8 cellular contexts compared by ENCODE assay signal in the genomic region with DNA sequence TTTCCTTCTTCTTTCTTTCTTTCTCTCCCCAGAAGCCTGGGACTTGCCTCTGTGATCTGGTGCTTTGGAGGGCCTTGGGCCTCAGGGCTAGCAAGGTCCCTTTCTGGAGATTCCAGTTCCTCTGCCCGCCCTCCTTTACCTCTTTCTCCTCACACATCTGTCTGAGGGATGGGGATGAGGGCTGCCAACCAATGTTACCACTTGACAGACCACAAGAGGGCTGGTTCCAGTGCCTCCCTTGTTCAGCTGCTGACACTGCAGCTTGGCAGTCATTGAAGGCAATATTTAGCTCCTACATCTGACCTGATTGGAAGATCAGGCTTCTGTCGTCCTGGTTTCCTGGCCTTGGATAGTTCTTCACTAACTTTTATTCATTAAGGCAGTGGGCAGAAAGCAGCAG. TPM values are rescaled to one million over a fixed set of nuclear protein-coding genes. Genes with fewer than 3 reads are reported as not detected.
DNase-seq lines count a peak whose midpoint lies in the region; ATAC-seq and TF ChIP-seq lines count a peak whose summit lies in the region.

No MANE protein-coding gene starts in this region.

- H3K4me1 Mint-ChIP-seq in activated CD4-positive, alpha-beta T cell treated with anti-CD3 and anti-CD28 coated beads for 36 hours: peaks cover 17% of the 10 kb centered on the region
- peaks cover 17% of the 10 kb centered on the region for H3K4me1 Mint-ChIP-seq in activated naive CD8-positive, alpha-beta T cell treated with anti-CD3 and anti-CD28 coated beads for 36 hours

- H3K4me3 ChIP-seq in mesendoderm (ENCODE audit: low read length) (no peak overlapping the region), ovary (no peak overlapping the region), lower lobe of right lung (no peak overlapping the region)

- no peak overlapping the region for H3K9ac ChIP-seq in mesendoderm (ENCODE audit: low read length)

- H3K27me3 Mint-ChIP-seq in activated CD4-positive, alpha-beta T cell treated with anti-CD3 and anti-CD28 coated beads for 36 hours: peaks cover 1% of the 10 kb centered on the region
- no peaks in the 10 kb centered on the region for H3K27me3 Mint-ChIP-seq in activated naive CD8-positive, alpha-beta T cell treated with anti-CD3 and anti-CD28 coated beads for 36 hours

- POLR2A ChIA-PET in activated CD4-positive, alpha-beta T cell treated with anti-CD3 and anti-CD28 coated beads for 36 hours (lab: Charles Lee): interaction anchor here (0.6 to 0.8 kb wide), 4 partner anchors 10 to 78 kb away, joined by 3 to 4 read pairs (median 3); no protein-coding TSS in a partner anchor

- H3K4me2 ChIP-seq in mesendoderm (ENCODE audit: low read length): no peak overlapping the region

- no CpG with 5 or more reads among the region's 2 CpGs for WGBS in mesendoderm (ENCODE audit: extremely low coverage, insufficient coverage, low lambda C conversion rate)
- WGBS in ovary, 3 donors: 37 to 53% (median 40%) methylated on average over 2 of the region's 2 CpGs

- no peak for ATAC-seq in activated CD4-positive, alpha-beta T cell treated with anti-CD3 and anti-CD28 coated beads for 36 hours
- ATAC-seq in GM19023 (IDR thresholded peaks at IDR 0.05; ENCODE audit: unreplicated experiment): no peak
- ATAC-seq in lower lobe of right lung: no peak

- H3K23ac ChIP-seq in mesendoderm (ENCODE audit: low read length): no peak overlapping the region

- CTCF ChIA-PET in activated CD4-positive, alpha-beta T cell treated with anti-CD3 and anti-CD28 coated beads for 36 hours (lab: Charles Lee): interaction anchor here (0.8 to 10.9 kb wide), 5 partner anchors 35 to 184 kb away, joined by 3 to 116 read pairs (median 4); no protein-coding TSS in a partner anchor

- H3K4ac ChIP-seq in mesendoderm (ENCODE audit: low read depth, low read length): no peak overlapping the region

- no peak overlapping the region for H3K27ac Mint-ChIP-seq in activated CD4-positive, alpha-beta T cell treated with anti-CD3 and anti-CD28 coated beads for 36 hours
- H3K27ac Mint-ChIP-seq in activated naive CD8-positive, alpha-beta T cell treated with anti-CD3 and anti-CD28 coated beads for 36 hours: peak overlapping the region; percentile 10

- H3K4me3 Mint-ChIP-seq in activated CD4-positive, alpha-beta T cell treated with anti-CD3 and anti-CD28 coated beads for 36 hours: no peak overlapping the region
- H3K4me3 Mint-ChIP-seq in activated naive CD8-positive, alpha-beta T cell treated with anti-CD3 and anti-CD28 coated beads for 36 hours: no peak overlapping the region

- peaks cover 3% of the 10 kb centered on the region for H3K79me1 ChIP-seq in mesendoderm (ENCODE audit: low read length)

- H3K36me3 ChIP-seq in mesendoderm (ENCODE audit: control insufficient read depth, insufficient read depth, low read length) (no peaks in the 10 kb centered on the region), ovary (no peaks in the 10 kb centered on the region), lower lobe of right lung (no peaks in the 10 kb centered on the region)

- H2AK5ac ChIP-seq in mesendoderm (ENCODE audit: low read length): no peak overlapping the region

- H3K9me3 ChIP-seq in ovary: no peaks in the 10 kb centered on the region
- H3K9me3 ChIP-seq in lower lobe of right lung: no peaks in the 10 kb centered on the region

- H4K8ac ChIP-seq in mesendoderm (ENCODE audit: low read depth, low read length): no peak overlapping the region

- TF ChIP-seq POLR2A in ovary (IDR thresholded peaks at IDR 0.05): no peak

- H3K9me3 Mint-ChIP-seq in activated CD4-positive, alpha-beta T cell treated with anti-CD3 and anti-CD28 coated beads for 36 hours (ENCODE audit: low read depth): no peaks in the 10 kb centered on the region
- no peaks in the 10 kb centered on the region for H3K9me3 Mint-ChIP-seq in activated naive CD8-positive, alpha-beta T cell treated with anti-CD3 and anti-CD28 coated beads for 36 hours

- no peak overlapping the region for H2BK15ac ChIP-seq in mesendoderm (replicated peaks; ENCODE audit: low read depth)

- no peak overlapping the region for H3K18ac ChIP-seq in mesendoderm (ENCODE audit: low read length)

- no peak overlapping the region for H2BK120ac ChIP-seq in mesendoderm (ENCODE audit: low read depth, low read length)

- H3K4me1 ChIP-seq in mesendoderm (ENCODE audit: control insufficient read depth, low read depth, low read length): no peaks in the 10 kb centered on the region
- no peaks in the 10 kb centered on the region for H3K4me1 ChIP-seq in ovary (ENCODE audit: insufficient read depth)
- H3K4me1 ChIP-seq in lower lobe of right lung: peaks cover 7% of the 10 kb centered on the region

- no peaks in the 10 kb centered on the region for H3K27me3 ChIP-seq in mesendoderm (ENCODE audit: insufficient read depth, low read length, poor library complexity)
- no peaks in the 10 kb centered on the region for H3K27me3 ChIP-seq in ovary
- H3K27me3 ChIP-seq in lower lobe of right lung (ENCODE audit: low read depth): no peaks in the 10 kb centered on the region

- no peak overlapping the region for H2BK5ac ChIP-seq in mesendoderm (ENCODE audit: low read length)

- TF ChIP-seq CTCF in ovary (IDR thresholded peaks at IDR 0.05) (no peak), lower lobe of right lung (IDR thresholded peaks at IDR 0.05) (no peak)

- peaks cover 4% of the 10 kb centered on the region for H3K79me2 ChIP-seq in mesendoderm (ENCODE audit: control insufficient read depth, insufficient read depth, low read length)

- no peak overlapping the region for H3K56ac ChIP-seq in mesendoderm (ENCODE audit: low read length)

- no peak overlapping the region for H4K5ac ChIP-seq in mesendoderm (ENCODE audit: low read length)

- no peak overlapping the region for H3K27ac ChIP-seq in mesendoderm (ENCODE audit: low read depth, low read length)
- no peak overlapping the region for H3K27ac ChIP-seq in ovary
- H3K27ac ChIP-seq in lower lobe of right lung: no peak overlapping the region

- DNase-seq in activated CD4-positive, alpha-beta T cell treated with anti-CD3 and anti-CD28 coated beads for 36 hours: peak; percentile 59
- no peak for DNase-seq in activated CD4-positive, alpha-beta T cell treated with anti-CD3 and anti-CD28 coated beads, Interleukin-2, amount 50 U/mL, for 48 hours
- DNase-seq in NCI-H1694 (lab: John Stamatoyannopoulos, UW) (peak; percentile 56), mesendoderm (peak; percentile 81), ovary (no peak), lower lobe of right lung (no peak)
- no peak for DNase-seq in activated naive CD8-positive, alpha-beta T cell treated with anti-CD3 and anti-CD28 coated beads for 36 hours

- peaks cover 2% of the 10 kb centered on the region for H3K36me3 Mint-ChIP-seq in activated CD4-positive, alpha-beta T cell treated with anti-CD3 and anti-CD28 coated beads for 36 hours (ENCODE audit: low read depth)
- no peaks in the 10 kb centered on the region for H3K36me3 Mint-ChIP-seq in activated naive CD8-positive, alpha-beta T cell treated with anti-CD3 and anti-CD28 coated beads for 36 hours

- intact Hi-C loops in activated CD4-positive, alpha-beta T cell treated with anti-CD3 and anti-CD28 coated beads for 36 hours (cut with DNase I, micrococcal nuclease): no loop called here
- intact Hi-C loops in ovary (cut with DNase I): no loop called here
- intact Hi-C loops in lower lobe of right lung (cut with DNase I): no loop called here

- no peak for TF ChIP-seq EP300 in ovary (IDR thresholded peaks at IDR 0.05)

RNA-seq across cellular contexts. Expression of a gene that starts 3.6 kb away (rescaled TPM):
- total RNA-seq in activated CD4-positive, alpha-beta T cell treated with anti-CD3 and anti-CD28 coated beads for 36 hours: 1 to 10 TPM; 5.2 to 7.0 TPM
- total RNA-seq in activated naive CD8-positive, alpha-beta T cell treated with anti-CD3 and anti-CD28 coated beads for 36 hours: 1 to 10 TPM; 5.3 to 5.5 TPM
- polyA plus RNA-seq in mesendoderm (2013, experiment 1 of 2): 13.3 TPM
- 12.8 TPM for polyA plus RNA-seq in mesendoderm (2013, experiment 2 of 2)
- total RNA-seq in ovary (10 to 100 TPM; 26.0 to 60.9 (median 52.4) TPM), lower lobe of right lung (49.0 TPM)
- polyA plus RNA-seq in ovary: 10 to 100 TPM; 17.1 to 19.4 TPM

RNA-seq across cellular contexts. Expression of a gene that starts 49.0 kb away (rescaled TPM):
- 100 to 1,000 TPM; 346 to 350 TPM for total RNA-seq in activated CD4-positive, alpha-beta T cell treated with anti-CD3 and anti-CD28 coated beads for 36 hours
- 100 to 1,000 TPM; 441 to 451 TPM for total RNA-seq in activated naive CD8-positive, alpha-beta T cell treated with anti-CD3 and anti-CD28 coated beads for 36 hours
- 209 TPM for polyA plus RNA-seq in mesendoderm (2013, experiment 1 of 2)
- polyA plus RNA-seq in mesendoderm (2013, experiment 2 of 2): 211 TPM
- total RNA-seq in ovary: 100 to 1,000 TPM in 4 of 7 donors, 10 to 100 TPM in 3; 46.0 to 132 (median 106) TPM
- polyA plus RNA-seq in ovary: 100 to 1,000 TPM in 1 of 2 donors, 10 to 100 TPM in 1; 87.1 to 148 TPM
- 113 TPM for total RNA-seq in lower lobe of right lung

Comparison
In these comparisons a context has a peak if more than half of its experiments do, and no peak if none do; other contexts are left out.
1. DNase-seq: peak in activated CD4-positive, alpha-beta T cell treated with anti-CD3 and anti-CD28 coated beads for 36 hours (single experiment), NCI-H1694 (single experiment) and mesendoderm (single experiment); none in activated CD4-positive, alpha-beta T cell treated with anti-CD3 and anti-CD28 coated beads, Interleukin-2, amount 50 U/mL, for 48 hours (0 of 2), activated naive CD8-positive, alpha-beta T cell treated with anti-CD3 and anti-CD28 coated beads for 36 hours (single experiment), ovary (0 of 5) and lower lobe of right lung (single experiment).